1 cellular context compared by ENCODE assay signal in the genomic region with DNA sequence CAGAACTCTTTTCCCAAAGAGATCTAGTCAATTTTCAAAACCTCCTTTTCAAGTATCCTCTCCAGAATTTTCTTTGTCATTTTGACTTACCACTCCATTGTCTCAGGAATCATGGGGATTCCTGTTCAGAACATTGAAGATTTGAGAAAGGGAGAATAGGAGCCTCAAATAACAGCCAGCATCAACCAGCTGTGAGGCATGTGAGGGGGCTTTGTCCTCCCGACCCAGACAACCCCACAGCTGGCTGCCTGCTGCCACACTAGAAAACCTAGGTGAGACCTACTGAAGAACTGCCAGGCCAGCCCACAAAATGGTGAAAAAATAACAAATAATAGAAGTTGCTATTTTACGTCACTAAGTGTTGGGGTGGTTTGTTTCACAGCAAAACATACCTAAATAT.
TF ChIP-seq lines count a peak whose summit lies in the region.

No MANE protein-coding gene starts in this region.

TF ChIP-seq in GM23338, 12 proteins besides CTCF, POLR2A, EP300 and RAD21 (continued from another document):
- TF ChIP-seq, protein P1, sequence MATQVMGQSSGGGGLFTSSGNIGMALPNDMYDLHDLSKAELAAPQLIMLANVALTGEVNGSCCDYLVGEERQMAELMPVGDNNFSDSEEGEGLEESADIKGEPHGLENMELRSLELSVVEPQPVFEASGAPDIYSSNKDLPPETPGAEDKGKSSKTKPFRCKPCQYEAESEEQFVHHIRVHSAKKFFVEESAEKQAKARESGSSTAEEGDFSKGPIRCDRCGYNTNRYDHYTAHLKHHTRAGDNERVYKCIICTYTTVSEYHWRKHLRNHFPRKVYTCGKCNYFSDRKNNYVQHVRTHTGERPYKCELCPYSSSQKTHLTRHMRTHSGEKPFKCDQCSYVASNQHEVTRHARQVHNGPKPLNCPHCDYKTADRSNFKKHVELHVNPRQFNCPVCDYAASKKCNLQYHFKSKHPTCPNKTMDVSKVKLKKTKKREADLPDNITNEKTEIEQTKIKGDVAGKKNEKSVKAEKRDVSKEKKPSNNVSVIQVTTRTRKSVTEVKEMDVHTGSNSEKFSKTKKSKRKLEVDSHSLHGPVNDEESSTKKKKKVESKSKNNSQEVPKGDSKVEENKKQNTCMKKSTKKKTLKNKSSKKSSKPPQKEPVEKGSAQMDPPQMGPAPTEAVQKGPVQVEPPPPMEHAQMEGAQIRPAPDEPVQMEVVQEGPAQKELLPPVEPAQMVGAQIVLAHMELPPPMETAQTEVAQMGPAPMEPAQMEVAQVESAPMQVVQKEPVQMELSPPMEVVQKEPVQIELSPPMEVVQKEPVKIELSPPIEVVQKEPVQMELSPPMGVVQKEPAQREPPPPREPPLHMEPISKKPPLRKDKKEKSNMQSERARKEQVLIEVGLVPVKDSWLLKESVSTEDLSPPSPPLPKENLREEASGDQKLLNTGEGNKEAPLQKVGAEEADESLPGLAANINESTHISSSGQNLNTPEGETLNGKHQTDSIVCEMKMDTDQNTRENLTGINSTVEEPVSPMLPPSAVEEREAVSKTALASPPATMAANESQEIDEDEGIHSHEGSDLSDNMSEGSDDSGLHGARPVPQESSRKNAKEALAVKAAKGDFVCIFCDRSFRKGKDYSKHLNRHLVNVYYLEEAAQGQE (IDR thresholded peaks at IDR 0.05; ENCODE audit: unreplicated experiment): no peak
